In the genomic region with DNA sequence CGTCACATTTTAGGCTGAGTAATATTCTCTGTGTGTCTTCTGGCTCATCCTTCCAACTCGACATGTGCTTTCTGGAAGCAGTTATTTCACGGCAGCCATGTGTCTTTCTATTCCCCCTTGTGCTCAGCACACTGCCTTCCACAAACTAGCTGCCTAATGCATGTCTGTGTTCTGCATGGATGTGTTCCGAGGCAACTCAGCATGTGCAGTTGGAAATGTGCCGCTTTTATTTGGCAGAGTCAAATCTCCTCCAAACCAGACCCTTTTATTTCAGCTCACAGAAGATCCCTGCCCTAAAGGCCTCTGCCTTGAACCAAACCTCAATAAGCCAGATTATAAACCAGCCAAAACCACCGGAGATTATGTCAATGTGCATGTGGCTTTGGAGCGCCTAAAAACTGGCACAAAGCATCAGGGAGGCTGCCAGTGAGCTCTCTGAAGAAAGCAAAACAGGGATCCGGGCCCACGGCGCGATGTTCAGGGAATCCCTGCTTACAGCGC, we compare ENCODE assay signal across 14 cellular contexts.
DNase-seq lines count a peak whose midpoint lies in the region; ATAC-seq, FAIRE-seq and TF ChIP-seq lines count a peak whose summit lies in the region.
"Had no signal": no experiment of that assay in that cellular context is flagged by ENCODE, and none has a peak within 500 bp of the region (broad histone marks: within the 10 kb centered on the region; RNA-seq: fewer than 3 reads in every experiment).

No MANE protein-coding gene starts in this region.

- no peaks in the 10 kb centered on the region for H3K4me1 ChIP-seq in psoas muscle
- peaks cover 0 to 3% of the 10 kb centered on the region in 2 experiments; a peak in 2 of 4 replicates for H3K4me1 ChIP-seq in SK-N-SH (ENCODE audit: control insufficient read depth in 1 of 2, insufficient read depth in 2 of 2, low read depth in 1 of 2, low read length in 1 of 2)
- no peaks in the 10 kb centered on the region for H3K4me1 ChIP-seq in hepatocyte (ENCODE audit: insufficient read depth)

- no peak for TF ChIP-seq RAD21 in SK-N-SH (IDR thresholded peaks at IDR 0.05; ENCODE audit: low read length)

- no peaks in the 10 kb centered on the region for H3K9me2 ChIP-seq in SK-N-SH
- no peaks in the 10 kb centered on the region for H3K9me2 ChIP-seq in hepatocyte (replicated peaks; ENCODE audit: insufficient read depth)

- H3K4me2 ChIP-seq in SK-N-SH: no peak overlapping the region
- no peak overlapping the region for H3K4me2 ChIP-seq in hepatocyte

- H3K4me3 ChIP-seq in psoas muscle (no peak overlapping the region), SK-N-SH (ENCODE audit: low read depth in 2 of 2, low read length in 1 of 2) (no peak overlapping the region), hepatocyte (no peak overlapping the region)

- no peaks in the 10 kb centered on the region for H3K36me3 Mint-ChIP-seq in activated T-helper 1 cell treated with anti-CD3 and anti-CD28 coated beads, Interleukin-12 subunit alpha, Interleukin-12 subunit beta, Interleukin-2, Interleukin-4 antibody, amounts not matched to agents 30 ng/mL and 10 ng/mL and 1 ng/mL, durations not matched to agents 14 hours and 24 hours and 36 hours (ENCODE audit: low read depth)

- H3K4me3 Mint-ChIP-seq in activated T-helper 1 cell treated with anti-CD3 and anti-CD28 coated beads, Interleukin-12 subunit alpha, Interleukin-12 subunit beta, Interleukin-2, Interleukin-4 antibody, amounts not matched to agents 30 ng/mL and 10 ng/mL and 1 ng/mL, durations not matched to agents 14 hours and 24 hours and 36 hours: no peak overlapping the region
- H3K4me3 Mint-ChIP-seq: central memory CD8-positive, alpha-beta T cell; neural crest cell had no signal

- intact Hi-C loops in psoas muscle (cut with DNase I): no loop called here
- intact Hi-C loops in activated T-helper 1 cell treated with anti-CD3 and anti-CD28 coated beads, Interleukin-12 subunit alpha, Interleukin-12 subunit beta, Interleukin-2, Interleukin-4 antibody, amounts not matched to agents 30 ng/mL and 10 ng/mL and 1 ng/mL, durations not matched to agents 14 hours and 24 hours and 36 hours (cut with micrococcal nuclease): no loop called here

- peaks cover 6% of the 10 kb centered on the region for H3F3A ChIP-seq in SK-N-SH (replicated peaks; ENCODE audit: insufficient read depth)

- H2AFZ ChIP-seq in SK-N-SH (ENCODE audit: low read depth): no peak overlapping the region
- H2AFZ ChIP-seq in hepatocyte: no peak overlapping the region

- H3K36me3 ChIP-seq in psoas muscle (ENCODE audit: insufficient read depth in 1 of 2, low read depth in 1 of 2): no peaks in the 10 kb centered on the region
- H3K36me3 ChIP-seq in SK-N-SH (replicated peaks in 1 of 2; ENCODE audit: control insufficient read depth in 1 of 2, insufficient read depth in 2 of 2, low read length in 1 of 2): no peaks in the 10 kb centered on the region
- H3K36me3 ChIP-seq in hepatocyte (replicated peaks; ENCODE audit: insufficient read depth, low read depth): no peaks in the 10 kb centered on the region

- no peaks in the 10 kb centered on the region for H3K79me2 ChIP-seq in SK-N-SH (ENCODE audit: insufficient read depth)
- no peaks in the 10 kb centered on the region for H3K79me2 ChIP-seq in hepatocyte

- TF ChIP-seq EP300 in SK-N-SH (IDR thresholded peaks at IDR 0.05; ENCODE audit: borderline replicate concordance in 1 of 2, low read depth in 1 of 2, low read length in 1 of 2): no peak

- no peak overlapping the region for H3K9ac ChIP-seq in SK-N-SH

- CTCF ChIA-PET in SK-N-SH (lab: Yijun Ruan, JAX): interaction anchor here (1.1 kb wide), 1 partner anchor 12 kb away, joined by 3 read pairs; no protein-coding TSS in a partner anchor

- no peak overlapping the region for H3K27ac ChIP-seq in psoas muscle
- no peak overlapping the region for H3K27ac ChIP-seq in SK-N-SH (ENCODE audit: low read depth in 2 of 2, low read length in 1 of 2)
- no peak overlapping the region for H3K27ac ChIP-seq in hepatocyte
- H3K27ac ChIP-seq: HL-60 had no signal

- peak in 12 of 14 donors; percentile 17 to 95 (median 44) for DNase-seq in C1 segment of cervical spinal cord (lab: John Stamatoyannopoulos, UW)
- DNase-seq in anterior cingulate cortex (lab: John Stamatoyannopoulos, UW): peak in 54 of 58 donors; percentile 4 to 83 (median 57)
- peak; percentile 3 to 16 for DNase-seq in frontal cortex (ENCODE audit: low spot score in 2 of 2)
- DNase-seq in psoas muscle: peak; percentile 28 to 55
- DNase-seq in activated T-helper 1 cell treated with anti-CD3 and anti-CD28 coated beads, Interleukin-12 subunit alpha, Interleukin-12 subunit beta, Interleukin-2, Interleukin-4 antibody, amounts not matched to agents 30 ng/mL and 10 ng/mL and 1 ng/mL, durations not matched to agents 14 hours and 24 hours and 36 hours (ENCODE audit: low spot score): no peak
- no peak for DNase-seq in SK-N-SH
- no peak for DNase-seq in hepatocyte (ENCODE audit: low spot score)
- DNase-seq: activated CD4-positive, alpha-beta T cell treated with anti-CD3 and anti-CD28 coated beads for 4 hours; NCI-H2107 had no signal

- no peak for FAIRE-seq in frontal cortex (lab: Jason Lieb, UNC)
- FAIRE-seq: keratinocyte had no signal

- no peaks in the 10 kb centered on the region for H3K27me3 Mint-ChIP-seq in activated T-helper 1 cell treated with anti-CD3 and anti-CD28 coated beads, Interleukin-12 subunit alpha, Interleukin-12 subunit beta, Interleukin-2, Interleukin-4 antibody, amounts not matched to agents 30 ng/mL and 10 ng/mL and 1 ng/mL, durations not matched to agents 14 hours and 24 hours and 36 hours (ENCODE audit: insufficient read depth)
- H3K27me3 Mint-ChIP-seq: central memory CD8-positive, alpha-beta T cell had no signal

- H3K9me3 Mint-ChIP-seq in activated T-helper 1 cell treated with anti-CD3 and anti-CD28 coated beads, Interleukin-12 subunit alpha, Interleukin-12 subunit beta, Interleukin-2, Interleukin-4 antibody, amounts not matched to agents 30 ng/mL and 10 ng/mL and 1 ng/mL, durations not matched to agents 14 hours and 24 hours and 36 hours: no peaks in the 10 kb centered on the region
- H3K9me3 Mint-ChIP-seq: neural crest cell had no signal

- peak in 1 of 4 donors; percentile 35 for ATAC-seq in psoas muscle
- no peak for ATAC-seq in HG02588 (IDR thresholded peaks at IDR 0.05; ENCODE audit: unreplicated experiment)

- H3K9me3 ChIP-seq in psoas muscle: no peaks in the 10 kb centered on the region
- H3K9me3 ChIP-seq in SK-N-SH: no peaks in the 10 kb centered on the region
- no peaks in the 10 kb centered on the region for H3K9me3 ChIP-seq in hepatocyte (ENCODE audit: low read depth)

- WGBS in psoas muscle, 3 donors: 28 to 58% (median 33%) methylated on average over 12 of the region's 12 CpGs
- WGBS in SK-N-SH (ENCODE audit: low lambda C conversion rate): 89% methylated on average over 12 of the region's 12 CpGs
- WGBS in hepatocyte (ENCODE audit: low lambda C conversion rate, missing lambda C conversion rate): 90% methylated on average over 12 of the region's 12 CpGs

- no peaks in the 10 kb centered on the region for H4K20me1 ChIP-seq in SK-N-SH (ENCODE audit: insufficient read depth)
- no peaks in the 10 kb centered on the region for H4K20me1 ChIP-seq in hepatocyte (ENCODE audit: insufficient read depth, poor library complexity, severe bottlenecking)

- POLR2A ChIA-PET in SK-N-SH (lab: Yijun Ruan, JAX): no interaction called here

- no peak for TF ChIP-seq CTCF in psoas muscle (IDR thresholded peaks at IDR 0.05)
- no peak for TF ChIP-seq CTCF in SK-N-SH (IDR thresholded peaks at IDR 0.05)
- TF ChIP-seq CTCF in hepatocyte (IDR thresholded peaks at IDR 0.05; ENCODE audit: poor library complexity): no peak

- H3K4me1 Mint-ChIP-seq in activated T-helper 1 cell treated with anti-CD3 and anti-CD28 coated beads, Interleukin-12 subunit alpha, Interleukin-12 subunit beta, Interleukin-2, Interleukin-4 antibody, amounts not matched to agents 30 ng/mL and 10 ng/mL and 1 ng/mL, durations not matched to agents 14 hours and 24 hours and 36 hours (ENCODE audit: low read depth): no peaks in the 10 kb centered on the region
- H3K4me1 Mint-ChIP-seq: central memory CD8-positive, alpha-beta T cell; neural crest cell had no signal

- H3K27me3 ChIP-seq in psoas muscle (ENCODE audit: insufficient read depth in 3 of 3, low read length in 2 of 3): no peaks in the 10 kb centered on the region
- no peaks in the 10 kb centered on the region for H3K27me3 ChIP-seq in SK-N-SH (ENCODE audit: insufficient read depth)
- H3K27me3 ChIP-seq in hepatocyte: no peaks in the 10 kb centered on the region

- H3K27ac Mint-ChIP-seq in activated T-helper 1 cell treated with anti-CD3 and anti-CD28 coated beads, Interleukin-12 subunit alpha, Interleukin-12 subunit beta, Interleukin-2, Interleukin-4 antibody, amounts not matched to agents 30 ng/mL and 10 ng/mL and 1 ng/mL, durations not matched to agents 14 hours and 24 hours and 36 hours: no peak overlapping the region

TF ChIP-seq in SK-N-SH, 30 proteins besides CTCF, POLR2A, EP300 and RAD21:
- no peak for TF ChIP-seq ELF1 (IDR thresholded peaks at IDR 0.05)
- TF ChIP-seq, protein P1, sequence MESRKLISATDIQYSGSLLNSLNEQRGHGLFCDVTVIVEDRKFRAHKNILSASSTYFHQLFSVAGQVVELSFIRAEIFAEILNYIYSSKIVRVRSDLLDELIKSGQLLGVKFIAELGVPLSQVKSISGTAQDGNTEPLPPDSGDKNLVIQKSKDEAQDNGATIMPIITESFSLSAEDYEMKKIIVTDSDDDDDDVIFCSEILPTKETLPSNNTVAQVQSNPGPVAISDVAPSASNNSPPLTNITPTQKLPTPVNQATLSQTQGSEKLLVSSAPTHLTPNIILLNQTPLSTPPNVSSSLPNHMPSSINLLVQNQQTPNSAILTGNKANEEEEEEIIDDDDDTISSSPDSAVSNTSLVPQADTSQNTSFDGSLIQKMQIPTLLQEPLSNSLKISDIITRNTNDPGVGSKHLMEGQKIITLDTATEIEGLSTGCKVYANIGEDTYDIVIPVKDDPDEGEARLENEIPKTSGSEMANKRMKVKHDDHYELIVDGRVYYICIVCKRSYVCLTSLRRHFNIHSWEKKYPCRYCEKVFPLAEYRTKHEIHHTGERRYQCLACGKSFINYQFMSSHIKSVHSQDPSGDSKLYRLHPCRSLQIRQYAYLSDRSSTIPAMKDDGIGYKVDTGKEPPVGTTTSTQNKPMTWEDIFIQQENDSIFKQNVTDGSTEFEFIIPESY (IDR thresholded peaks at IDR 0.05; ENCODE audit: borderline replicate concordance, low read depth): no peak
- TF ChIP-seq TCF12 (IDR thresholded peaks at IDR 0.05): no peak
TF ChIP-seq in SK-N-SH: peak in this region for 0.

Comparison
In these comparisons a context has a peak if more than half of its experiments do, and no peak if none do; other contexts are left out.
1. DNase-seq: peak in C1 segment of cervical spinal cord (12 of 14), anterior cingulate cortex (54 of 58), frontal cortex (2 of 2) and psoas muscle (2 of 2); none in activated T-helper 1 cell treated with anti-CD3 and anti-CD28 coated beads, Interleukin-12 subunit alpha, Interleukin-12 subunit beta, Interleukin-2, Interleukin-4 antibody, amounts not matched to agents 30 ng/mL and 10 ng/mL and 1 ng/mL, durations not matched to agents 14 hours and 24 hours and 36 hours (single experiment), SK-N-SH (single experiment) and hepatocyte (single experiment).